In genomic region chr9:115883467-115884329, GRCh38 we compare ENCODE assay signal across 8 cellular contexts.
DNase-seq lines count a peak whose midpoint lies in the region; ATAC-seq and TF ChIP-seq lines count a peak whose summit lies in the region.

No MANE protein-coding gene starts in this region.

- DNase-seq in H4 (ENCODE audit: low spot score) (peak; percentile 60), PC-9 (peak; percentile 50 to 53), fibroblast of the conjunctiva (ENCODE audit: low read depth) (peak; percentile 48), retinal pigment epithelial cell (ENCODE audit: low read depth) (no peak)
- no peak for DNase-seq in effector CD8-positive, alpha-beta T cell (lab: John Stamatoyannopoulos, UW)
- DNase-seq in activated T-helper 2 cell treated with anti-CD3 and anti-CD28 coated beads, Interferon-gamma antibody, Interleukin-2, Interleukin-4, amounts not matched to agents 10 μg/mL and 5 μg/mL and 100 μg/mL, durations not matched to agents 14 hours and 24 hours and 36 hours (ENCODE audit: low spot score) = no peak

- H2AFZ ChIP-seq in ACC112 (ENCODE audit: low read length, unreplicated experiment) = no peak overlapping the region
- H2AFZ ChIP-seq in PC-9 = no peak overlapping the region

- no peaks in the 10 kb centered on the region for H3K9me3 ChIP-seq in PC-9 (ENCODE audit: insufficient read depth, low read depth)

- no peaks in the 10 kb centered on the region for H3K36me3 ChIP-seq in ACC112 (ENCODE audit: insufficient read depth, low read length)
- no peaks in the 10 kb centered on the region for H3K36me3 ChIP-seq in PC-9 (ENCODE audit: low read depth)

- H3K9me3 Mint-ChIP-seq in activated T-helper 2 cell treated with anti-CD3 and anti-CD28 coated beads, Interferon-gamma antibody, Interleukin-2, Interleukin-4, amounts not matched to agents 10 μg/mL and 5 μg/mL and 100 μg/mL, durations not matched to agents 14 hours and 24 hours and 36 hours = no peaks in the 10 kb centered on the region

- H3K4me3 ChIP-seq in ACC112 (ENCODE audit: low read depth, low read length) (no peak overlapping the region), PC-9 (no peak overlapping the region), retinal pigment epithelial cell (ENCODE audit: low read length) (no peak overlapping the region)

- H3K4me1 Mint-ChIP-seq in activated T-helper 2 cell treated with anti-CD3 and anti-CD28 coated beads, Interferon-gamma antibody, Interleukin-2, Interleukin-4, amounts not matched to agents 10 μg/mL and 5 μg/mL and 100 μg/mL, durations not matched to agents 14 hours and 24 hours and 36 hours (ENCODE audit: low read depth) = no peaks in the 10 kb centered on the region

- BruUV-seq in PC-9 (replicated peaks; lab: Mats Ljungman, UMichigan) = no TSS peak

- no peaks in the 10 kb centered on the region for H4K20me1 ChIP-seq in PC-9 (ENCODE audit: insufficient read depth)

- peaks cover 14% of the 10 kb centered on the region for H3K4me1 ChIP-seq in ACC112 (ENCODE audit: control insufficient read depth, insufficient read depth, low read length, unreplicated experiment)
- H3K4me1 ChIP-seq in PC-9 (replicated peaks; ENCODE audit: insufficient read depth) = peaks cover 5% of the 10 kb centered on the region

- CTCF ChIA-PET in PC-9 (lab: Charles Lee) = no interaction called here

- no peak overlapping the region for H3K4me2 ChIP-seq in PC-9

- ATAC-seq in GM19455 (IDR thresholded peaks at IDR 0.05; ENCODE audit: unreplicated experiment) = no peak

- no peaks in the 10 kb centered on the region for H3K36me3 Mint-ChIP-seq in activated T-helper 2 cell treated with anti-CD3 and anti-CD28 coated beads, Interferon-gamma antibody, Interleukin-2, Interleukin-4, amounts not matched to agents 10 μg/mL and 5 μg/mL and 100 μg/mL, durations not matched to agents 14 hours and 24 hours and 36 hours (ENCODE audit: low read depth)

- peak overlapping the region; percentile 13; the same call in 1 of the 2 replicates for H3K27ac ChIP-seq in ACC112 (ENCODE audit: low read depth, low read length)
- no peak overlapping the region for H3K27ac ChIP-seq in PC-9

- TF ChIP-seq CTCF in PC-9 (conservative IDR thresholded peaks at IDR 0.05) (peak; percentile 78), retinal pigment epithelial cell (conservative IDR thresholded peaks at IDR 0.05; ENCODE audit: low read depth, low read length) (peak; percentile 77)

- H3K27ac Mint-ChIP-seq in activated T-helper 2 cell treated with anti-CD3 and anti-CD28 coated beads, Interferon-gamma antibody, Interleukin-2, Interleukin-4, amounts not matched to agents 10 μg/mL and 5 μg/mL and 100 μg/mL, durations not matched to agents 14 hours and 24 hours and 36 hours = no peak overlapping the region

- no peak overlapping the region for H3K4me3 Mint-ChIP-seq in activated T-helper 2 cell treated with anti-CD3 and anti-CD28 coated beads, Interferon-gamma antibody, Interleukin-2, Interleukin-4, amounts not matched to agents 10 μg/mL and 5 μg/mL and 100 μg/mL, durations not matched to agents 14 hours and 24 hours and 36 hours (ENCODE audit: low read depth)

- no peaks in the 10 kb centered on the region for H3K79me2 ChIP-seq in ACC112 (ENCODE audit: control insufficient read depth, insufficient read depth, low read length, unreplicated experiment)
- no peaks in the 10 kb centered on the region for H3K79me2 ChIP-seq in PC-9 (ENCODE audit: low read depth)

- H3F3A ChIP-seq in PC-9 (ENCODE audit: insufficient read depth, low read depth) = no peaks in the 10 kb centered on the region

- intact Hi-C loops in PC-9 (cut with micrococcal nuclease; ENCODE audit: unreplicated experiment) = loop anchor here (1.0 to 5.0 kb wide), 9 partner anchors 125 to 763 kb away; no protein-coding TSS in a partner anchor
- intact Hi-C loops in activated T-helper 2 cell treated with anti-CD3 and anti-CD28 coated beads, Interferon-gamma antibody, Interleukin-2, Interleukin-4, amounts not matched to agents 10 μg/mL and 5 μg/mL and 100 μg/mL, durations not matched to agents 14 hours and 24 hours and 36 hours (cut with micrococcal nuclease) = no loop called here

- H3K9me2 ChIP-seq in PC-9 (ENCODE audit: insufficient read depth) = no peaks in the 10 kb centered on the region

- no peaks in the 10 kb centered on the region for H3K27me3 ChIP-seq in ACC112 (ENCODE audit: insufficient read depth, low read length)
- H3K27me3 ChIP-seq in PC-9 (ENCODE audit: insufficient read depth, low read depth) = no peaks in the 10 kb centered on the region

- POLR2A ChIA-PET in PC-9 (lab: Charles Lee; ENCODE audit: unreplicated experiment) = interaction anchor here (0.7 kb wide), 1 partner anchor 211 kb away, joined by 4 read pairs; no protein-coding TSS in a partner anchor

- H3K27me3 Mint-ChIP-seq in activated T-helper 2 cell treated with anti-CD3 and anti-CD28 coated beads, Interferon-gamma antibody, Interleukin-2, Interleukin-4, amounts not matched to agents 10 μg/mL and 5 μg/mL and 100 μg/mL, durations not matched to agents 14 hours and 24 hours and 36 hours (ENCODE audit: low read depth) = no peaks in the 10 kb centered on the region

Comparison
In these comparisons a context has a peak if more than half of its experiments do, and no peak if none do; other contexts are left out.
1. DNase-seq: peak in H4 (single experiment), PC-9 (2 of 2) and fibroblast of the conjunctiva (single experiment); none in retinal pigment epithelial cell (single experiment), effector CD8-positive, alpha-beta T cell (single experiment) and activated T-helper 2 cell treated with anti-CD3 and anti-CD28 coated beads, Interferon-gamma antibody, Interleukin-2, Interleukin-4, amounts not matched to agents 10 μg/mL and 5 μg/mL and 100 μg/mL, durations not matched to agents 14 hours and 24 hours and 36 hours (single experiment).